8 cellular contexts compared by ENCODE assay signal in genomic region chr20:49279677-49280462, GRCh38. TPM values are rescaled to one million over a fixed set of nuclear protein-coding genes. Genes with fewer than 3 reads are reported as not detected.
A peak's percentile ranks its signal among the peaks of the same experiment; 100 is the strongest.
DNase-seq lines count a peak whose midpoint lies in the region; ATAC-seq and TF ChIP-seq lines count a peak whose summit lies in the region.

No MANE protein-coding gene starts in this region.

- POLR2A ChIA-PET in PC-3 (lab: Charles Lee; ENCODE audit: unreplicated experiment): no interaction called here

- H3K27ac ChIP-seq in PC-3 (ENCODE audit: low read length): peak overlapping the region; percentile 85; the same call in 1 of the 2 replicates
- H3K27ac ChIP-seq in ovary: peak overlapping the region in 1 of 2 donors; percentile 98

- intact Hi-C loops in PC-3 (cut with micrococcal nuclease) (loop anchor here (5.0 kb wide), 1 partner anchor 42 kb away; no protein-coding TSS in a partner anchor), ovary (cut with DNase I) (loop anchor here in 1 of 4 donors (10.0 kb wide), 1 partner anchor 55 kb away; no protein-coding TSS in a partner anchor)

- H3K9me2 ChIP-seq in PC-3 (replicated peaks; ENCODE audit: low read length): no peaks in the 10 kb centered on the region

- H3K4me1 ChIP-seq in PC-3 (ENCODE audit: insufficient read depth, low read length): peaks cover 54% of the 10 kb centered on the region
- H3K4me1 ChIP-seq in endocrine pancreas (ENCODE audit: control insufficient read depth, insufficient read depth, low read length): peaks cover 14% of the 10 kb centered on the region
- H3K4me1 ChIP-seq in ovary (ENCODE audit: insufficient read depth): peaks cover 15% of the 10 kb centered on the region

- no peak for TF ChIP-seq POLR2A in ovary (IDR thresholded peaks at IDR 0.05)

- H3K79me2 ChIP-seq in PC-3 (ENCODE audit: low read length): peaks cover 93% of the 10 kb centered on the region

- TF ChIP-seq EP300 in ovary (IDR thresholded peaks at IDR 0.05): no peak

- no peak for ATAC-seq in PC-3

- H3K4me3 ChIP-seq in GM08714 (ENCODE audit: low read length) (peak overlapping the region; percentile 89), PC-3 (ENCODE audit: low read length) (peak overlapping the region; percentile 89), endocrine pancreas (ENCODE audit: control insufficient read depth, insufficient read depth, low read length) (peak overlapping the region; percentile 96), ovary (peak overlapping the region; percentile 58)

- H3K4me2 ChIP-seq in PC-3 (ENCODE audit: low read length): peak overlapping the region; percentile 89

- 55 to 64% (median 62%) methylated on average over 7 of the region's 7 CpGs for WGBS in ovary, 3 donors

- H3K9ac ChIP-seq in PC-3 (ENCODE audit: low read length): peak overlapping the region; percentile 96
- no peak overlapping the region for H3K9ac ChIP-seq in endocrine pancreas (ENCODE audit: control insufficient read depth, insufficient read depth, low read length)

- H3K9me3 ChIP-seq in PC-3 (ENCODE audit: low read length) (peaks cover 18% of the 10 kb centered on the region), endocrine pancreas (ENCODE audit: control insufficient read depth, low read length) (no peaks in the 10 kb centered on the region), ovary (peaks cover 0 to 20% of the 10 kb centered on the region in 2 donors)

- DNase-seq in PC-3: no peak
- DNase-seq in ovary: no peak
- DNase-seq in ureter (ENCODE audit: low spot score): no peak
- no peak for DNase-seq in cortex of kidney (lab: John Stamatoyannopoulos, UW)
- DNase-seq in stimulated activated CD4-positive, alpha-beta T cell treated with anti-CD3 and anti-CD28 coated beads, Interleukin-2, amount 100 ng/mL, for 48 hours: no peak
- DNase-seq in occipital lobe (lab: John Stamatoyannopoulos, UW): no peak

- H3K36me3 ChIP-seq in PC-3 (ENCODE audit: low read depth, low read length) (peaks cover 66% of the 10 kb centered on the region), endocrine pancreas (ENCODE audit: control insufficient read depth, insufficient read depth, low read length) (peaks cover 45% of the 10 kb centered on the region), ovary (no peaks in the 10 kb centered on the region)

- H3K27me3 ChIP-seq in PC-3 (ENCODE audit: low read length) (no peaks in the 10 kb centered on the region), endocrine pancreas (ENCODE audit: control insufficient read depth, insufficient read depth, low read length) (no peaks in the 10 kb centered on the region), ovary (no peaks in the 10 kb centered on the region)

- peaks cover 43% of the 10 kb centered on the region for H3F3A ChIP-seq in PC-3 (ENCODE audit: low read length, unreplicated experiment)

- CTCF ChIA-PET in PC-3 (lab: Charles Lee): no interaction called here

- H2AFZ ChIP-seq in PC-3 (ENCODE audit: low read length): no peak overlapping the region

- TF ChIP-seq CTCF in PC-3 (conservative IDR thresholded peaks at IDR 0.05; ENCODE audit: low read depth, low read length): no peak
- TF ChIP-seq CTCF in ovary (IDR thresholded peaks at IDR 0.05): no peak

- H4K20me1 ChIP-seq in PC-3 (ENCODE audit: low read length): peaks cover 62% of the 10 kb centered on the region

- BruUV-seq in PC-3 (replicated peaks; lab: Mats Ljungman, UMichigan): no TSS peak

RNA-seq across cellular contexts. Expression of gene ZNFX1, which starts 2.0 kb away (rescaled TPM):
- total RNA-seq in PC-3 (2014; rRNA removed): 18.8 and 18.9 TPM in 2 replicates
- total RNA-seq in ovary: 10 to 100 TPM; 17.6 to 29.7 (median 23.5) TPM
- polyA plus RNA-seq in ovary: 10 to 100 TPM in 1 of 2 donors, 1 to 10 TPM in 1; 9.2 to 38.1 TPM
- 46.2 TPM for total RNA-seq in ureter
- total RNA-seq in occipital lobe: 14.0 TPM
